19 cellular contexts compared by ENCODE assay signal in the genomic region with DNA sequence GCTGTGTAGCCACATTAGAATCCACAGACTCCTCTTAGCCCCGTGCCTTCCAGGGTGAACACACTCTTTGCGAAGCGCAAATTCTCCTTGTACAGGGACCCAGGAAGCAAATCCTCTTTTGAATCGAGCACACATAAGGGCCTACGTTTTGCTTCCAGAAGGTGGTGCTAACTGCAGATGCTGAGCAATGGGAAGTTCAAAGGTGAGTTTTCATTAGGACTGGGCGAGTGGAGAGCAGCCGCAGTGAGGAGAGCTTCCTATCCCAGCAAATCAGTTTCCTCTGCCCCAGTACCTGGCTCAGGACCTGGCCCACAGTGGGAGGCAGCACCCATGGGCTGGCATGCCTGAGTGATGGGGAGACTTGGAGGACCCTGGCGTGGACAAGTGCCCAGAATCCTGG. TPM values are rescaled to one million over a fixed set of nuclear protein-coding genes. Genes with fewer than 3 reads are reported as not detected.
DNase-seq lines count a peak whose midpoint lies in the region; ATAC-seq and TF ChIP-seq lines count a peak whose summit lies in the region.
"Had no signal": no experiment of that assay in that cellular context is flagged by ENCODE, and none has a peak within 500 bp of the region (broad histone marks: within the 10 kb centered on the region; RNA-seq: fewer than 3 reads in every experiment).

No MANE protein-coding gene starts in this region.

- no peak overlapping the region for H3K4me3 Mint-ChIP-seq in progenitor cell of endocrine pancreas (ENCODE audit: low read depth)
- H3K4me3 Mint-ChIP-seq in activated T-cell treated with anti-CD3 and anti-CD28 coated beads, Interleukin-2, amount 50 U/mL, for 72 hours, result no peak overlapping the region
- H3K4me3 Mint-ChIP-seq: activated naive CD4-positive, alpha-beta T cell treated with anti-CD3 and anti-CD28 coated beads, Interleukin-2, amount 10 ng/mL, durations not matched to agents 7 days and 5 days had no signal

- H3K9me3 ChIP-seq in NT2/D1 (ENCODE audit: insufficient read depth, low read length), result no peaks in the 10 kb centered on the region
- no peaks in the 10 kb centered on the region for H3K9me3 ChIP-seq in hepatocyte (ENCODE audit: low read depth)
- H3K9me3 ChIP-seq: lower lobe of right lung, pancreas, suprapubic skin had no signal

- no peaks in the 10 kb centered on the region for H4K20me1 ChIP-seq in hepatocyte (ENCODE audit: insufficient read depth, poor library complexity, severe bottlenecking)

- 63% methylated on average over 8 of the region's 8 CpGs for WGBS in hepatocyte (ENCODE audit: low lambda C conversion rate, missing lambda C conversion rate)

- ATAC-seq in activated T-cell treated with anti-CD3 and anti-CD28 coated beads, Interleukin-2, amount 50 U/mL, for 72 hours (replicated peaks in 1 of 2), result no peak
- ATAC-seq in HG03460 (IDR thresholded peaks at IDR 0.05; ENCODE audit: unreplicated experiment) (no peak), HG03432 (IDR thresholded peaks at IDR 0.05; ENCODE audit: unreplicated experiment) (no peak)
- ATAC-seq: lower lobe of right lung, pancreas, SK-N-SH treated with all-trans-retinoic acid at 6 μM for 48 hours had no signal

- H3K27me3 ChIP-seq in H7 (ENCODE audit: control insufficient read depth, insufficient read depth, low read length) (no peaks in the 10 kb centered on the region), NT2/D1 (ENCODE audit: insufficient read depth, insufficient read length) (no peaks in the 10 kb centered on the region), hepatocyte (peaks cover 9% of the 10 kb centered on the region)
- H3K27me3 ChIP-seq: pancreas had no signal

- no peaks in the 10 kb centered on the region for H3K79me2 ChIP-seq in hepatocyte

- no peak overlapping the region for H3K27ac ChIP-seq in hepatocyte
- H3K27ac ChIP-seq: lower lobe of right lung, pancreas, suprapubic skin had no signal

- H3K27ac Mint-ChIP-seq in progenitor cell of endocrine pancreas, result no peak overlapping the region
- H3K27ac Mint-ChIP-seq in activated T-cell treated with anti-CD3 and anti-CD28 coated beads, Interleukin-2, amount 50 U/mL, for 72 hours, result no peak overlapping the region
- H3K27ac Mint-ChIP-seq: activated naive CD4-positive, alpha-beta T cell treated with anti-CD3 and anti-CD28 coated beads, Interleukin-2, amount 10 ng/mL, durations not matched to agents 7 days and 5 days had no signal

- peaks cover 43% of the 10 kb centered on the region for H3K27me3 Mint-ChIP-seq in progenitor cell of endocrine pancreas
- peaks cover 13% of the 10 kb centered on the region for H3K27me3 Mint-ChIP-seq in activated T-cell treated with anti-CD3 and anti-CD28 coated beads, Interleukin-2, amount 50 U/mL, for 72 hours (ENCODE audit: low read depth)

- peak; percentile 35 for TF ChIP-seq CTCF in hepatocyte (IDR thresholded peaks at IDR 0.05; ENCODE audit: poor library complexity)
- TF ChIP-seq CTCF in progenitor cell of endocrine pancreas (IDR thresholded peaks at IDR 0.05; ENCODE audit: unreplicated experiment), result peak; percentile 45

- H3K36me3 Mint-ChIP-seq in progenitor cell of endocrine pancreas (ENCODE audit: insufficient read depth), result no peaks in the 10 kb centered on the region
- no peaks in the 10 kb centered on the region for H3K36me3 Mint-ChIP-seq in activated T-cell treated with anti-CD3 and anti-CD28 coated beads, Interleukin-2, amount 50 U/mL, for 72 hours (ENCODE audit: insufficient read depth in 2 of 2)
- H3K36me3 Mint-ChIP-seq: activated naive CD4-positive, alpha-beta T cell treated with anti-CD3 and anti-CD28 coated beads, Interleukin-2, amount 10 ng/mL, durations not matched to agents 7 days and 5 days had no signal

- H2AFZ ChIP-seq in hepatocyte, result no peak overlapping the region

- no peaks in the 10 kb centered on the region for H3K36me3 ChIP-seq in H7 (replicated peaks; ENCODE audit: control insufficient read depth, insufficient read depth, low read length)
- no peaks in the 10 kb centered on the region for H3K36me3 ChIP-seq in NT2/D1 (ENCODE audit: insufficient read depth, insufficient read length, low read length)
- no peaks in the 10 kb centered on the region for H3K36me3 ChIP-seq in hepatocyte (replicated peaks; ENCODE audit: insufficient read depth, low read depth)
- H3K36me3 ChIP-seq: lower lobe of right lung, pancreas, suprapubic skin had no signal

- no peak overlapping the region for H3K4me2 ChIP-seq in hepatocyte

- no peak overlapping the region for H3K4me3 ChIP-seq in H7 (ENCODE audit: insufficient read depth, low read depth, low read length)
- H3K4me3 ChIP-seq in NT2/D1 (ENCODE audit: insufficient read length, low read depth), result no peak overlapping the region
- H3K4me3 ChIP-seq in hepatocyte, result no peak overlapping the region
- H3K4me3 ChIP-seq: lower lobe of right lung, pancreas, suprapubic skin had no signal

- H3K9me3 Mint-ChIP-seq in progenitor cell of endocrine pancreas (ENCODE audit: low read depth), result no peaks in the 10 kb centered on the region
- H3K9me3 Mint-ChIP-seq in activated T-cell treated with anti-CD3 and anti-CD28 coated beads, Interleukin-2, amount 50 U/mL, for 72 hours, result peaks cover 0 to 3% of the 10 kb centered on the region in 2 donors
- H3K9me3 Mint-ChIP-seq: activated naive CD4-positive, alpha-beta T cell treated with anti-CD3 and anti-CD28 coated beads, Interleukin-2, amount 10 ng/mL, durations not matched to agents 7 days and 5 days had no signal

- H3K4me1 ChIP-seq in NT2/D1 (ENCODE audit: insufficient read depth, insufficient read length), result peaks cover 19% of the 10 kb centered on the region
- no peaks in the 10 kb centered on the region for H3K4me1 ChIP-seq in hepatocyte (ENCODE audit: insufficient read depth)
- H3K4me1 ChIP-seq: lower lobe of right lung, pancreas, suprapubic skin had no signal

- no peaks in the 10 kb centered on the region for H3K9me2 ChIP-seq in hepatocyte (replicated peaks; ENCODE audit: insufficient read depth)

- peak; percentile 47 for DNase-seq in H7
- DNase-seq in NT2/D1 (ENCODE audit: low read depth, low spot score), result no peak
- peak; percentile 33 for DNase-seq in hepatocyte (ENCODE audit: low spot score)
- DNase-seq in progenitor cell of endocrine pancreas (ENCODE audit: low spot score, unreplicated experiment), result no peak
- no peak for DNase-seq in activated T-cell treated with anti-CD3 and anti-CD28 coated beads, Interleukin-2, amount 50 U/mL, for 72 hours
- DNase-seq: activated CD4-positive, alpha-beta T cell treated with anti-CD3 and anti-CD28 coated beads for 4 hours; activated naive CD4-positive, alpha-beta T cell treated with anti-CD3 and anti-CD28 coated beads, Interleukin-2, amount 10 ng/mL, durations not matched to agents 7 days and 5 days; Calu3; foreskin melanocyte; lower lobe of right lung; NCI-H2029; NCI-H526 treated with DMSO at 0.1 percent for 48 hours; stimulated activated CD4-positive, alpha-beta T cell treated with anti-CD3 and anti-CD28 coated beads, Interleukin-4, amount 100 ng/mL, for 1 hour had no signal

- H3K9ac ChIP-seq in NT2/D1 (ENCODE audit: insufficient read length, low read depth), result peak overlapping the region; percentile 67

- no peaks in the 10 kb centered on the region for H3K4me1 Mint-ChIP-seq in progenitor cell of endocrine pancreas (ENCODE audit: low read depth)
- no peaks in the 10 kb centered on the region for H3K4me1 Mint-ChIP-seq in activated T-cell treated with anti-CD3 and anti-CD28 coated beads, Interleukin-2, amount 50 U/mL, for 72 hours (ENCODE audit: low read depth)
- H3K4me1 Mint-ChIP-seq: activated naive CD4-positive, alpha-beta T cell treated with anti-CD3 and anti-CD28 coated beads, Interleukin-2, amount 10 ng/mL, durations not matched to agents 7 days and 5 days had no signal

RNA-seq across cellular contexts. Expression of a gene that starts 23.5 kb away (rescaled TPM):
- total RNA-seq in H7 (2014; rRNA removed; shearing (Covaris generic)), result 0.03 and 0.07 TPM in 2 replicates
- total RNA-seq in hepatocyte (0.04 TPM in 1 of 2 replicates, not detected in the other), progenitor cell of endocrine pancreas (not detected in 2 replicates)
- not detected in 2 replicates for polyA plus RNA-seq in hepatocyte
- not detected for total RNA-seq in activated T-cell treated with anti-CD3 and anti-CD28 coated beads, Interleukin-2, amount 50 U/mL, for 72 hours
- total RNA-seq: Calu3, endothelial cell of umbilical vein, lower lobe of right lung, pancreas, suprapubic skin had no signal
- polyA plus RNA-seq: endothelial cell of umbilical vein, pancreas had no signal

Comparison
In these comparisons a context has a peak if more than half of its experiments do, and no peak if none do; other contexts are left out.
1. DNase-seq: peak in H7 (single experiment) and hepatocyte (single experiment); none in NT2/D1 (single experiment), progenitor cell of endocrine pancreas (single experiment) and activated T-cell treated with anti-CD3 and anti-CD28 coated beads, Interleukin-2, amount 50 U/mL, for 72 hours (0 of 2).